ENCODE assay signal across 8 cellular contexts in genomic region chr2:69724540-69725159, GRCh38. TPM values are rescaled to one million over a fixed set of nuclear protein-coding genes. Genes with fewer than 3 reads are reported as not detected.
DNase-seq lines count a peak whose midpoint lies in the region; ATAC-seq and TF ChIP-seq lines count a peak whose summit lies in the region.

No MANE protein-coding gene starts in this region.

- H3K36me3 Mint-ChIP-seq in Caco-2 (ENCODE audit: insufficient read depth, unreplicated experiment) (no peaks in the 10 kb centered on the region), T-helper 17 cell (ENCODE audit: low read depth) (no peaks in the 10 kb centered on the region)

- H3K27ac Mint-ChIP-seq in Caco-2 (ENCODE audit: unreplicated experiment) (no peak overlapping the region), T-helper 17 cell (no peak overlapping the region)

- POLR2A ChIA-PET in Caco-2 (lab: Charles Lee) = interaction anchor here (0.6 to 1.5 kb wide), 6 partner anchors 9 to 722 kb away, joined by 3 to 12 read pairs (median 6); partner anchors contain the start of genes ANXA4 and MXD1

- H3K27me3 Mint-ChIP-seq in Caco-2 (ENCODE audit: insufficient read depth, unreplicated experiment) (no peaks in the 10 kb centered on the region), T-helper 17 cell (no peaks in the 10 kb centered on the region)

- H3K27ac ChIP-seq in right atrium auricular region = no peak overlapping the region

- peaks cover 5% of the 10 kb centered on the region for H3K4me1 ChIP-seq in Caco-2
- H3K4me1 ChIP-seq in HAP-1 = peaks cover under 1% of the 10 kb centered on the region; the same call in 1 of the 2 replicates
- no peaks in the 10 kb centered on the region for H3K4me1 ChIP-seq in right atrium auricular region

- BruUV-seq in Caco-2 (replicated peaks; lab: Mats Ljungman, UMichigan) = no TSS peak

- H3K36me3 ChIP-seq in Caco-2 (ENCODE audit: control insufficient read depth, insufficient read depth, low read length) (no peaks in the 10 kb centered on the region), HAP-1 (replicated peaks) (no peaks in the 10 kb centered on the region), right atrium auricular region (no peaks in the 10 kb centered on the region)

- H3K4me3 Mint-ChIP-seq in Caco-2 (ENCODE audit: unreplicated experiment) (peak overlapping the region; percentile 66), T-helper 17 cell (peak overlapping the region; percentile 66)

- H3K27me3 ChIP-seq in Caco-2 (replicated peaks; ENCODE audit: control insufficient read depth, insufficient read depth, low read length) = no peaks in the 10 kb centered on the region
- H3K27me3 ChIP-seq in HAP-1 (ENCODE audit: low read depth) = no peaks in the 10 kb centered on the region
- no peaks in the 10 kb centered on the region for H3K27me3 ChIP-seq in right atrium auricular region

- no peaks in the 10 kb centered on the region for H3K9me3 ChIP-seq in Caco-2
- H3K9me3 ChIP-seq in HAP-1 = no peaks in the 10 kb centered on the region
- H3K9me3 ChIP-seq in T-helper 17 cell (ENCODE audit: control insufficient read depth, low read length, poor library complexity, severe bottlenecking) = no peaks in the 10 kb centered on the region
- no peaks in the 10 kb centered on the region for H3K9me3 ChIP-seq in right atrium auricular region

- peak; percentile 83 to 95 for TF ChIP-seq CTCF in Caco-2 (IDR thresholded peaks at IDR 0.05; ENCODE audit: insufficient read depth in 1 of 2, low read depth in 1 of 2, low read length in 1 of 2, severe bottlenecking in 1 of 2, unreplicated experiment in 1 of 2)
- peak; percentile 89 to 96 for TF ChIP-seq CTCF in right atrium auricular region (IDR thresholded peaks at IDR 0.05)

- H3K4me1 Mint-ChIP-seq in Caco-2 (ENCODE audit: low read depth, unreplicated experiment) (peaks cover 12% of the 10 kb centered on the region), T-helper 17 cell (peaks cover 3% of the 10 kb centered on the region)

- CTCF ChIA-PET in Caco-2 (lab: Charles Lee) = interaction anchor here (0.6 to 3.3 kb wide), 53 partner anchors 8 to 533 kb away, joined by 3 to 198 read pairs (median 5); partner anchors contain the start of genes ANXA4, GMCL1, MXD1 and SNRNP27

- peak; percentile 85 to 92 for DNase-seq in Caco-2
- peak; percentile 81 to 93 for DNase-seq in HAP-1 (ENCODE audit: low spot score in 2 of 2)
- peak; percentile 69 for DNase-seq in NCI-H146 (lab: John Stamatoyannopoulos, UW)
- DNase-seq in T-helper 17 cell = peak; percentile 67 to 86 (median 69)
- DNase-seq in amygdala (lab: John Stamatoyannopoulos, UW) = peak; percentile 7 to 95 (median 66)
- DNase-seq in right atrium auricular region (ENCODE audit: low spot score) = peak; percentile 92
- peak; percentile 63 for DNase-seq in renal cortical epithelial cell (ENCODE audit: low read depth)

- ATAC-seq in T-helper 17 cell (peak; percentile 84), GM21619 (IDR thresholded peaks at IDR 0.05; ENCODE audit: unreplicated experiment) (no peak)

- in situ Hi-C loops in HAP-1 (cut with MboI; ENCODE audit: low sequenced_read_pairs) = loop anchor here (5.0 to 10.0 kb wide), 2 partner anchors 88 to 420 kb away; no protein-coding TSS in a partner anchor

- H3K4me3 ChIP-seq in Caco-2 (ENCODE audit: low read depth, low read length) (peak overlapping the region; percentile 20), HAP-1 (no peak overlapping the region), right atrium auricular region (peak overlapping the region in 1 of 2 donors; percentile 34)

- intact Hi-C loops in Caco-2 (cut with micrococcal nuclease; ENCODE audit: unreplicated experiment) = loop anchor here (1.0 to 5.0 kb wide), 3 partner anchors 73 to 190 kb away; partner anchors contain the start of gene MXD1

- no peaks in the 10 kb centered on the region for H3K9me3 Mint-ChIP-seq in Caco-2 (ENCODE audit: unreplicated experiment)

RNA-seq across cellular contexts. Expression of gene ANXA4, which starts 17.3 kb away (rescaled TPM):
- total RNA-seq in Caco-2 (2022) (90.8 and 92.0 TPM in 2 replicates), T-helper 17 cell (10 to 100 TPM; 11.4 to 13.4 TPM), right atrium auricular region (10 to 100 TPM; 12.7 to 25.9 TPM), renal cortical epithelial cell (78.7 and 424 TPM in 2 replicates)
